ENCODE assay signal across 1 cellular context in the genomic region with DNA sequence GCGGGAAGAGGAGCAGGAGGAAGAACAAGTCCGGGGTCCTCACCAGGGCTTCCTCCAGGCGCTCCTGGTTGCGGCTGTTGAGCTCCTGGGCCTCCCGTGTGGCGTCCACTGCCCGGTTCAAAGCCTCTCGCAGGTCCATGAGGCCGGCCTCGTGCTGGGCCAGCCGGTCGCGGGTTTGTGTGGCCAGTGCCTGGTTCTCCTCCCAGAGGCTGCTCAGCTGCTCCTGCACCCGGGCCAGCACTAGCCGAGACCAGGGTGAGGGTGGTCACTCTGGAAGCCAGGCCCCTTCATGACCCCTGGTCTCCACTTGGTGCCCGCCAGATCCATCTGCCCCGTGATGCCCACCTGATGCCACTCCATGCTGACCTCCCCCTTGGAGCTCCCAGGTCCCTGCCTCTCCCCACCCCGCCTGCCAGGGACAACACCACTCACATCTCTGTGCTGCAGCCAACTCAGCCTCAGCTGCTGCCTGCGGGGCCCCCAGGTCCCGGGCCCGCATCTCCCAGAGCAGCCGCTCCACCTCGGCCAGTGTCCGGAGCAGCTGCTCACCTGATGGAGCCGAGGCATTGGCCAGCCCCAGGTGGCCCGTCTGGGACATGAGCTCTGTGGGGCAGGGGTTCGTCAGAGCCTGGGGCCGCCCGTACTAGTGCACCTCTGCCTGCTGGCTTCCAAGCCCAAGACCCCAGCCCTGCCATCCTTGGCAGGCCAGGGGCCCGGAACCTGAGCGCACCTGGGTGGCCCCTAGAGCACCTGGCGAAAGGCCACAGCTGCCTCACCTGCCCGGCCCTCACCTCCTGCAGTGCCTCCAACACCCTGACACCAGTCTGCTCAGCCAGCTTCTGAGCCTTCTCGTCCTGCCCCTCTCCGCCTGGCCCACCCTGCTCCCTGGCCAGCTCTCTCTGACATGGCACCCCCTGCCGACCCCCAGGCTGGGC.
TF ChIP-seq lines count a peak whose summit lies in the region.

No MANE protein-coding gene starts in this region.

TF ChIP-seq in WTC11, 78 proteins besides CTCF, POLR2A, EP300 and RAD21 (continued from another document):
- TF ChIP-seq, protein P1, sequence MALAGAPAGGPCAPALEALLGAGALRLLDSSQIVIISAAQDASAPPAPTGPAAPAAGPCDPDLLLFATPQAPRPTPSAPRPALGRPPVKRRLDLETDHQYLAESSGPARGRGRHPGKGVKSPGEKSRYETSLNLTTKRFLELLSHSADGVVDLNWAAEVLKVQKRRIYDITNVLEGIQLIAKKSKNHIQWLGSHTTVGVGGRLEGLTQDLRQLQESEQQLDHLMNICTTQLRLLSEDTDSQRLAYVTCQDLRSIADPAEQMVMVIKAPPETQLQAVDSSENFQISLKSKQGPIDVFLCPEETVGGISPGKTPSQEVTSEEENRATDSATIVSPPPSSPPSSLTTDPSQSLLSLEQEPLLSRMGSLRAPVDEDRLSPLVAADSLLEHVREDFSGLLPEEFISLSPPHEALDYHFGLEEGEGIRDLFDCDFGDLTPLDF (CRISPR knock-in tag; IDR thresholded peaks at IDR 0.05): no peak
